27 cellular contexts compared by ENCODE assay signal in the genomic region with DNA sequence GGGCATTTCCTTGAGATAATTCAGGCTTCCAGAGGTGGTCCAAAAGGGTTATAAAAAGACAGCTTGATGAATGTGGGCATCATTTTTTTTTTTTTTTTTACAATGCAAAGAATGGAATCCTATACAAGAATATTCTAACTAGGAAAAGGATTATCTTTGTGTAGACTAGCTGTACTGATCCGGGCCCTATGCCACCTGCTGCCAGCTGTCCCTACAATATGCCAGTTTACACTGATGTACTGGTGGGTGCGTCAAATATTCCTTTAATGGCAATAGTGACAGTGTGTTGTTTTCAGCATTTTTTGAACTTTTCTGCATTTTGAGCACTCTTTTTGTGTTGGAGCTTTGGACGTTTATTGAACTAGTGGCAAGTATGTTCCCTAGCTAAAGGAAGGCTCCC. TPM values are rescaled to one million over a fixed set of nuclear protein-coding genes. Genes with fewer than 3 reads are reported as not detected.
"Had no signal": no experiment of that assay in that cellular context is flagged by ENCODE, and none has a peak within 500 bp of the region (broad histone marks: within the 10 kb centered on the region; RNA-seq: fewer than 3 reads in every experiment).

No MANE protein-coding gene starts in this region.

- H3K36me3 ChIP-seq: adrenal gland, breast epithelium, colonic mucosa, esophagus muscularis mucosa, left lung, vagina had no signal

- H3K27ac Mint-ChIP-seq: activated naive CD8-positive, alpha-beta T cell; effector memory CD8-positive, alpha-beta T cell; progenitor cell of endocrine pancreas; stimulated activated naive B cell treated with anti-CD40 and anti-IgM and Interleukin-4, amounts not matched to agents 10 μg/mL and 1 μg/mL and 100 μg/mL, for 72 hours had no signal

- FAIRE-seq: astrocyte, frontal cortex had no signal

- H3K4me1 Mint-ChIP-seq: stimulated activated naive B cell treated with anti-CD40 and anti-IgM and Interleukin-4, amounts not matched to agents 10 μg/mL and 1 μg/mL and 100 μg/mL, for 72 hours had no signal

- H3K4me3 Mint-ChIP-seq: activated naive CD8-positive, alpha-beta T cell; stimulated activated naive B cell treated with anti-CD40 and anti-IgM and Interleukin-4, amounts not matched to agents 10 μg/mL and 1 μg/mL and 100 μg/mL, for 72 hours had no signal

- H3K4me2 ChIP-seq: hepatocyte had no signal

- H3K4me3 ChIP-seq: adrenal gland, breast epithelium, colonic mucosa, esophagus muscularis mucosa, hepatocyte, left lung, lung, testis, vagina had no signal

- H3K27ac ChIP-seq: adrenal gland, breast epithelium, colonic mucosa, dorsolateral prefrontal cortex, esophagus muscularis mucosa, hepatocyte, left lung, testis, vagina, VCaP had no signal

- H3K4me1 ChIP-seq: adrenal gland, breast epithelium, colonic mucosa, esophagus muscularis mucosa, left lung, testis, vagina had no signal

- H3K9me3 ChIP-seq: adrenal gland, breast epithelium, colonic mucosa, esophagus muscularis mucosa, left lung, testis, vagina had no signal

- H3K27me3 ChIP-seq: adrenal gland, breast epithelium, colonic mucosa, esophagus muscularis mucosa, hepatocyte, left lung, testis, vagina had no signal

- H3K9me3 Mint-ChIP-seq: stimulated activated naive B cell treated with anti-CD40 and anti-IgM and Interleukin-4, amounts not matched to agents 10 μg/mL and 1 μg/mL and 100 μg/mL, for 72 hours had no signal

- H3K27me3 Mint-ChIP-seq: progenitor cell of endocrine pancreas had no signal

- DNase-seq: activated CD4-positive, CD25-positive, alpha-beta regulatory T cell treated with anti-CD3 and anti-CD28 coated beads, Interleukin-2, amount 50 U/mL, for 72 hours; activated T-cell treated with anti-CD3 and anti-CD28 coated beads, Interleukin-2, amount 50 U/mL, for 1 hour; adrenal gland; colonic mucosa; dorsolateral prefrontal cortex; effector memory CD8-positive, alpha-beta T cell; glutamatergic neuron; kidney glomerular epithelial cell; left lung; naive thymus-derived CD8-positive, alpha-beta T cell; retina; stimulated activated CD4-positive, alpha-beta T cell treated with anti-CD3 and anti-CD28 coated beads, Interleukin-2, amount 100 ng/mL, for 48 hours; stimulated activated CD8-positive, alpha-beta memory T cell treated with anti-CD3 and anti-CD28 coated beads, Interleukin-4, amount 100 ng/mL, for 48 hours; stimulated activated naive B cell treated with anti-CD40 and anti-IgM and Interleukin-4, amounts not matched to agents 10 μg/mL and 1 μg/mL and 100 μg/mL, for 72 hours; testis; trophoblast cell had no signal

- H3K36me3 Mint-ChIP-seq: stimulated activated naive B cell treated with anti-CD40 and anti-IgM and Interleukin-4, amounts not matched to agents 10 μg/mL and 1 μg/mL and 100 μg/mL, for 72 hours had no signal

- ATAC-seq: effector memory CD8-positive, alpha-beta T cell; left lung; naive thymus-derived CD8-positive, alpha-beta T cell; stimulated activated naive B cell treated with anti-CD40 and anti-IgM and Interleukin-4, amounts not matched to agents 10 μg/mL and 1 μg/mL and 100 μg/mL, for 72 hours had no signal

RNA-seq across cellular contexts. Expression of a gene that starts 31.6 kb away (rescaled TPM):
- total RNA-seq: adrenal gland; astrocyte; breast epithelium; colonic mucosa; dorsolateral prefrontal cortex; esophagus muscularis mucosa; frontal cortex; hepatocyte; left lung; lung; naive thymus-derived CD8-positive, alpha-beta T cell; osteocyte; progenitor cell of endocrine pancreas; vagina had no signal
- polyA plus RNA-seq: adrenal gland; hepatocyte; lung; naive thymus-derived CD8-positive, alpha-beta T cell had no signal

RNA-seq across cellular contexts. Expression of a gene that starts 54.9 kb away (rescaled TPM):
- total RNA-seq: adrenal gland; astrocyte; breast epithelium; colonic mucosa; esophagus muscularis mucosa; frontal cortex; hepatocyte; left lung; lung; naive thymus-derived CD8-positive, alpha-beta T cell; osteocyte; progenitor cell of endocrine pancreas; vagina had no signal
- polyA plus RNA-seq: adrenal gland; lung; naive thymus-derived CD8-positive, alpha-beta T cell had no signal
